In genomic region chr6:131258816-131259476, GRCh38 we compare ENCODE assay signal across 15 cellular contexts.
DNase-seq lines count a peak whose midpoint lies in the region; ATAC-seq and TF ChIP-seq lines count a peak whose summit lies in the region.
"Had no signal": no experiment of that assay in that cellular context is flagged by ENCODE, and none has a peak within 500 bp of the region (broad histone marks: within the 10 kb centered on the region; RNA-seq: fewer than 3 reads in every experiment).

No MANE protein-coding gene starts in this region.

- H3K9me3 ChIP-seq in SK-N-MC (ENCODE audit: low read depth, low read length), result no peaks in the 10 kb centered on the region
- H3K9me3 ChIP-seq: neutrophil had no signal

- no peak for DNase-seq in activated T-cell treated with anti-CD3 and anti-CD28 coated beads, Interleukin-2, amount 50 U/mL, for 24 hours
- no peak for DNase-seq in activated T-cell treated with anti-CD3 and anti-CD28 coated beads, Interleukin-2, amount 50 U/mL, for 1 hour
- DNase-seq in SK-N-MC (ENCODE audit: low read depth, low spot score) (no peak), glomerular visceral epithelial cell (ENCODE audit: extremely low spot score) (peak; percentile 47), retinal pigment epithelial cell (ENCODE audit: low read depth) (peak; percentile 20)
- DNase-seq in activated CD8-positive, alpha-beta memory T cell treated with anti-CD3 and anti-CD28 coated beads, Interleukin-2, amount 50 U/mL, for 4 hours, result no peak
- DNase-seq: activated CD4-positive, alpha-beta T cell treated with anti-CD3 and anti-CD28 coated beads for 4 hours; activated naive CD4-positive, alpha-beta T cell treated with Interleukin-2 at 50 U/mL for 16 hours; GDM1; KBM-7; SIG-M5; stimulated activated naive B cell treated with anti-CD40 and anti-IgM and Interleukin-4, amounts not matched to agents 10 μg/mL and 1 μg/mL and 100 μg/mL, for 72 hours had no signal

- 0 out of 2 replicates have a peak overlapping the region, but pooled peaks have one; percentile 39 for H3K27ac ChIP-seq in SK-N-MC
- H3K27ac ChIP-seq: neutrophil had no signal

- H3K4me3 ChIP-seq in SK-N-MC (no peak overlapping the region), retinal pigment epithelial cell (ENCODE audit: low read length) (no peak overlapping the region)

- H3K4me1 Mint-ChIP-seq in activated T-cell treated with anti-CD3 and anti-CD28 coated beads, Interleukin-2, amount 50 U/mL, for 24 hours (ENCODE audit: low read depth), result peaks cover 29% of the 10 kb centered on the region

- no peak overlapping the region for H3K9ac ChIP-seq in SK-N-MC (ENCODE audit: insufficient read length)

- H3K36me3 Mint-ChIP-seq in activated T-cell treated with anti-CD3 and anti-CD28 coated beads, Interleukin-2, amount 50 U/mL, for 24 hours (ENCODE audit: low read depth), result peaks cover 32% of the 10 kb centered on the region

- peaks cover 27% of the 10 kb centered on the region for H3K36me3 ChIP-seq in SK-N-MC (ENCODE audit: insufficient read depth, low read length)
- H3K36me3 ChIP-seq: neutrophil had no signal

- H3K27me3 Mint-ChIP-seq in activated T-cell treated with anti-CD3 and anti-CD28 coated beads, Interleukin-2, amount 50 U/mL, for 24 hours, result no peaks in the 10 kb centered on the region
- H3K27me3 Mint-ChIP-seq: stimulated activated naive B cell treated with anti-CD40 and anti-IgM and Interleukin-4, amounts not matched to agents 10 μg/mL and 1 μg/mL and 100 μg/mL, for 72 hours had no signal

- ATAC-seq in GM21360 (IDR thresholded peaks at IDR 0.05; ENCODE audit: unreplicated experiment) (no peak), GM18519 (IDR thresholded peaks at IDR 0.05; ENCODE audit: low FRiP score, unreplicated experiment) (no peak)
- ATAC-seq: stimulated activated naive B cell treated with anti-CD40 and anti-IgM and Interleukin-4, amounts not matched to agents 10 μg/mL and 1 μg/mL and 100 μg/mL, for 72 hours had no signal

- no peak for TF ChIP-seq CTCF in retinal pigment epithelial cell (conservative IDR thresholded peaks at IDR 0.05; ENCODE audit: low read depth, low read length)

- peak overlapping the region; percentile 27 for H3K27ac Mint-ChIP-seq in activated T-cell treated with anti-CD3 and anti-CD28 coated beads, Interleukin-2, amount 50 U/mL, for 24 hours
- H3K27ac Mint-ChIP-seq: stimulated activated naive B cell treated with anti-CD40 and anti-IgM and Interleukin-4, amounts not matched to agents 10 μg/mL and 1 μg/mL and 100 μg/mL, for 72 hours had no signal

- H3K4me3 Mint-ChIP-seq in activated T-cell treated with anti-CD3 and anti-CD28 coated beads, Interleukin-2, amount 50 U/mL, for 24 hours, result no peak overlapping the region
- H3K4me3 Mint-ChIP-seq: stimulated activated naive B cell treated with anti-CD40 and anti-IgM and Interleukin-4, amounts not matched to agents 10 μg/mL and 1 μg/mL and 100 μg/mL, for 72 hours had no signal

- H3K9me3 Mint-ChIP-seq in activated T-cell treated with anti-CD3 and anti-CD28 coated beads, Interleukin-2, amount 50 U/mL, for 24 hours, result peaks cover 8% of the 10 kb centered on the region

Comparison
In these comparisons a context has a peak if more than half of its experiments do, and no peak if none do; other contexts are left out.
1. DNase-seq: peak in glomerular visceral epithelial cell (single experiment) and retinal pigment epithelial cell (single experiment); none in activated T-cell treated with anti-CD3 and anti-CD28 coated beads, Interleukin-2, amount 50 U/mL, for 24 hours (single experiment), activated T-cell treated with anti-CD3 and anti-CD28 coated beads, Interleukin-2, amount 50 U/mL, for 1 hour (single experiment), SK-N-MC (single experiment) and activated CD8-positive, alpha-beta memory T cell treated with anti-CD3 and anti-CD28 coated beads, Interleukin-2, amount 50 U/mL, for 4 hours (single experiment).